In the genomic region with DNA sequence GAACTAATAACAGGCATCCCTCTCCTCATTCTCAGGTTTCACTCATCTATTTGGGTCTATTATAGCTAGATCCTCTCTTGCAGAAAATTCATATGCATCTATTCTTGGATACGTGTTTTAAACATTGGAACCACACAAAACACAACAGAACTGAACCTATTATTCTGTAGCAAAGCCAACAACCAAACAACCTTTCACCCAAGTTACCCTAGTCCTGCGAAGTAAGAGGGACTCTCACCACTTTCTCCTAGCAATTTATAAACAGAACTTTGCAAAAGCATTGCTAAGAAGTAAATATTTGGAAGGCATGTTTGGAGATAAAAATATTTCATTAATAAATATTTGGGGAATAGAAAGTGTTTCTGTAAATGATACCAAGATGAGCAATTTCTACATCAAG, we compare ENCODE assay signal across 23 cellular contexts.
"Had no signal": no experiment of that assay in that cellular context is flagged by ENCODE, and none has a peak within 500 bp of the region (broad histone marks: within the 10 kb centered on the region; RNA-seq: fewer than 3 reads in every experiment).

No MANE protein-coding gene starts in this region.

- H3K9me3 ChIP-seq: colonic mucosa, esophagus muscularis mucosa, esophagus squamous epithelium, gastrocnemius medialis, gastroesophageal sphincter, heart left ventricle, heart right ventricle had no signal

- DNase-seq: colonic mucosa; cortex of kidney; dermis blood vessel endothelial cell; dorsolateral prefrontal cortex; effector CD4-positive, alpha-beta T cell; effector CD8-positive, alpha-beta T cell; effector memory CD4-positive, alpha-beta T cell; effector memory CD8-positive, alpha-beta T cell; endodermal cell; erythroblast; esophagus squamous epithelium; foreskin keratinocyte; foreskin melanocyte; gastrocnemius medialis; glutamatergic neuron; heart left ventricle; heart right ventricle had no signal

- H2AFZ ChIP-seq: hepatocyte had no signal

- H3K27me3 ChIP-seq: colonic mucosa, dorsolateral prefrontal cortex, esophagus muscularis mucosa, gastrocnemius medialis, gastroesophageal sphincter, heart left ventricle, hepatocyte had no signal

- H3K4me1 ChIP-seq: colonic mucosa, esophagus muscularis mucosa, esophagus squamous epithelium, foreskin keratinocyte, gastrocnemius medialis, heart left ventricle, heart right ventricle had no signal

- H3K36me3 ChIP-seq: colonic mucosa, esophagus muscularis mucosa, esophagus squamous epithelium, gastrocnemius medialis, gastroesophageal sphincter, heart left ventricle, heart right ventricle had no signal

- ATAC-seq: effector memory CD8-positive, alpha-beta T cell; esophagus mucosa; foreskin keratinocyte; gastrocnemius medialis; gastroesophageal sphincter; heart left ventricle; heart right ventricle had no signal

- H3K27ac ChIP-seq: colonic mucosa, coronary artery, dorsolateral prefrontal cortex, epithelial cell of prostate, esophagus muscularis mucosa, esophagus squamous epithelium, foreskin keratinocyte, gastrocnemius medialis, gastroesophageal sphincter, heart left ventricle, heart right ventricle, hepatocyte had no signal

- H3K4me2 ChIP-seq: hepatocyte had no signal

- H3K4me3 ChIP-seq: colonic mucosa, coronary artery, dorsolateral prefrontal cortex, esophagus muscularis mucosa, esophagus squamous epithelium, gastrocnemius medialis, gastroesophageal sphincter, heart left ventricle, heart right ventricle, hepatocyte had no signal
